In the genomic region with DNA sequence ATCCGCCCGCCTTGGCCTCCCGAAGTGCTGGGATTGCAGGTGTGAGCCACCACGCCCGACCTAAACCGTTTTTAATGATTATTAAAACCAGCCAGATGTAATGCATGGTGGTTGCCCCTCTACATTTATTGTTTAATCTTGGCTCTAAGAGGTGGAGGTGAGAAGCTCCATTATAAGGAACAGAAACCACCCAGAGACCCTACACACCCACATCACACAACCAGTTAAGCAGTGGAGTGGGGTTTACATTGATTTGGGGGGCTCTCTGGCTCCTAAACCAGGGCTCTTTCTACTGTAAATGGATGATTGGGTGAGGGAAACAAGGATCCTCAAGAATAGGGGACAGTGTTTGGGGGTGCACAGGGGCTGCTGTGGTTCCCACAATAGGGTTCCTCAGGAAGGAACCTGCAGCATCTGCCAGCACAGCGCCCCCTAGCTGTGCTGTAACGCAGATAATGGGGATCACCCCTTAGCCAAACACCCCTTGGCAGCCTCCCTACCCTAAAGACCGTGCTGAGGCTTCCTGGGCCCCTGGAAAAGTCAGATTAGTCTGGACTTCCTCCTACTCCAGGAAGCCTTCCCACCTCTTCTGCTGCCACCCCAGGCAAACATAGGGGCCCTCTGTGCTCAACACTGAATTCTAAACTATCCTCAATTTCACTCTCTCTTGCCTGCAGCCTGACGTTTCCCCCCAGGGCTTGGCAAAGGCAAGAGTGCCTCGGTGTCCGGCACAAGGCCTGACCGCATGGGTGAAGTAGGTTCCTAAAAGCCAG, we compare ENCODE assay signal across 1 cellular context.
TF ChIP-seq lines count a peak whose summit lies in the region.

No MANE protein-coding gene starts in this region.

TF ChIP-seq in HepG2, 621 proteins besides CTCF, POLR2A, EP300 and RAD21 (continued from another document):
- TF ChIP-seq ZNF350 (CRISPR knock-in tag; IDR thresholded peaks at IDR 0.05; ENCODE audit: borderline replicate concordance, low read depth) (peak; percentile 22; the same call in 1 of the 2 replicates), NCOA1 (CRISPR knock-in tag; IDR thresholded peaks at IDR 0.05) (no peak), WIZ (CRISPR knock-in tag; IDR thresholded peaks at IDR 0.05) (no peak), JDP2 (CRISPR knock-in tag; IDR thresholded peaks at IDR 0.05; ENCODE audit: borderline replicate concordance) (no peak), DNMT3B (CRISPR knock-in tag; conservative IDR thresholded peaks at IDR 0.05) (no peak), SMC3 (IDR thresholded peaks at IDR 0.05; ENCODE audit: low read length) (peak; percentile 26; the same call in 1 of the 2 replicates), SP4 (CRISPR knock-in tag; IDR thresholded peaks at IDR 0.05) (no peak), ETV6 (CRISPR knock-in tag; conservative IDR thresholded peaks at IDR 0.05) (no peak), ZNF766 (CRISPR knock-in tag; IDR thresholded peaks at IDR 0.05; ENCODE audit: borderline replicate concordance) (no peak), ZNF572 (CRISPR knock-in tag; IDR thresholded peaks at IDR 0.05) (no peak), SP1 (IDR thresholded peaks at IDR 0.05) (no peak), SP1 (CRISPR knock-in tag; IDR thresholded peaks at IDR 0.05) (no peak), MAF1 (CRISPR knock-in tag; IDR thresholded peaks at IDR 0.05; ENCODE audit: borderline replicate concordance) (no peak), ZNF788 (CRISPR knock-in tag; IDR thresholded peaks at IDR 0.05; ENCODE audit: borderline replicate concordance) (peak; percentile 27; the same call in 1 of the 2 replicates), MBNL3 (CRISPR knock-in tag; conservative IDR thresholded peaks at IDR 0.05) (no peak), NFATC3 (CRISPR knock-in tag; IDR thresholded peaks at IDR 0.05) (no peak), TOPORS (CRISPR knock-in tag; IDR thresholded peaks at IDR 0.05) (no peak), KDM5A (IDR thresholded peaks at IDR 0.05; ENCODE audit: borderline replicate concordance, low read length) (no peak), ZKSCAN8 (CRISPR knock-in tag; IDR thresholded peaks at IDR 0.05; ENCODE audit: borderline replicate concordance) (no peak), RBFOX2 (IDR thresholded peaks at IDR 0.05; ENCODE audit: low read depth, low read length) (no peak), GATAD1 (CRISPR knock-in tag; IDR thresholded peaks at IDR 0.05) (no peak), ZSCAN25 (CRISPR knock-in tag; IDR thresholded peaks at IDR 0.05) (no peak), PHF21A (CRISPR knock-in tag; IDR thresholded peaks at IDR 0.05) (no peak), SOX5 (CRISPR knock-in tag; IDR thresholded peaks at IDR 0.05; ENCODE audit: borderline replicate concordance) (no peak), ZBTB7B (CRISPR knock-in tag; IDR thresholded peaks at IDR 0.05) (no peak), ZNF460 (CRISPR knock-in tag; IDR thresholded peaks at IDR 0.05; ENCODE audit: borderline replicate concordance) (peak; percentile 41; the same call in 1 of the 2 replicates), ATAD3A (CRISPR knock-in tag; IDR thresholded peaks at IDR 0.05) (no peak), ZNF432 (CRISPR knock-in tag; IDR thresholded peaks at IDR 0.05; ENCODE audit: borderline replicate concordance) (no peak), MED13 (CRISPR knock-in tag; IDR thresholded peaks at IDR 0.05) (no peak), ZNF230 (CRISPR knock-in tag; IDR thresholded peaks at IDR 0.05) (no peak), KLF16 (CRISPR knock-in tag; IDR thresholded peaks at IDR 0.05) (no peak)
- TF ChIP-seq, protein P1, sequence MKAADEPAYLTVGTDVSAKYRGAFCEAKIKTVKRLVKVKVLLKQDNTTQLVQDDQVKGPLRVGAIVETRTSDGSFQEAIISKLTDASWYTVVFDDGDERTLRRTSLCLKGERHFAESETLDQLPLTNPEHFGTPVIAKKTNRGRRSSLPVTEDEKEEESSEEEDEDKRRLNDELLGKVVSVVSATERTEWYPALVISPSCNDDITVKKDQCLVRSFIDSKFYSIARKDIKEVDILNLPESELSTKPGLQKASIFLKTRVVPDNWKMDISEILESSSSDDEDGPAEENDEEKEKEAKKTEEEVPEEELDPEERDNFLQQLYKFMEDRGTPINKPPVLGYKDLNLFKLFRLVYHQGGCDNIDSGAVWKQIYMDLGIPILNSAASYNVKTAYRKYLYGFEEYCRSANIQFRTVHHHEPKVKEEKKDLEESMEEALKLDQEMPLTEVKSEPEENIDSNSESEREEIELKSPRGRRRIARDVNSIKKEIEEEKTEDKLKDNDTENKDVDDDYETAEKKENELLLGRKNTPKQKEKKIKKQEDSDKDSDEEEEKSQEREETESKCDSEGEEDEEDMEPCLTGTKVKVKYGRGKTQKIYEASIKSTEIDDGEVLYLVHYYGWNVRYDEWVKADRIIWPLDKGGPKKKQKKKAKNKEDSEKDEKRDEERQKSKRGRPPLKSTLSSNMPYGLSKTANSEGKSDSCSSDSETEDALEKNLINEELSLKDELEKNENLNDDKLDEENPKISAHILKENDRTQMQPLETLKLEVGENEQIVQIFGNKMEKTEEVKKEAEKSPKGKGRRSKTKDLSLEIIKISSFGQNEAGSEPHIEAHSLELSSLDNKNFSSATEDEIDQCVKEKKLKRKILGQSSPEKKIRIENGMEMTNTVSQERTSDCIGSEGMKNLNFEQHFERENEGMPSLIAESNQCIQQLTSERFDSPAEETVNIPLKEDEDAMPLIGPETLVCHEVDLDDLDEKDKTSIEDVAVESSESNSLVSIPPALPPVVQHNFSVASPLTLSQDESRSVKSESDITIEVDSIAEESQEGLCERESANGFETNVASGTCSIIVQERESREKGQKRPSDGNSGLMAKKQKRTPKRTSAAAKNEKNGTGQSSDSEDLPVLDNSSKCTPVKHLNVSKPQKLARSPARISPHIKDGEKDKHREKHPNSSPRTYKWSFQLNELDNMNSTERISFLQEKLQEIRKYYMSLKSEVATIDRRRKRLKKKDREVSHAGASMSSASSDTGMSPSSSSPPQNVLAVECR (CRISPR knock-in tag; IDR thresholded peaks at IDR 0.05; ENCODE audit: borderline replicate concordance) = peak; percentile 18; the same call in 1 of the 2 replicates
- TF ChIP-seq, protein P2, sequence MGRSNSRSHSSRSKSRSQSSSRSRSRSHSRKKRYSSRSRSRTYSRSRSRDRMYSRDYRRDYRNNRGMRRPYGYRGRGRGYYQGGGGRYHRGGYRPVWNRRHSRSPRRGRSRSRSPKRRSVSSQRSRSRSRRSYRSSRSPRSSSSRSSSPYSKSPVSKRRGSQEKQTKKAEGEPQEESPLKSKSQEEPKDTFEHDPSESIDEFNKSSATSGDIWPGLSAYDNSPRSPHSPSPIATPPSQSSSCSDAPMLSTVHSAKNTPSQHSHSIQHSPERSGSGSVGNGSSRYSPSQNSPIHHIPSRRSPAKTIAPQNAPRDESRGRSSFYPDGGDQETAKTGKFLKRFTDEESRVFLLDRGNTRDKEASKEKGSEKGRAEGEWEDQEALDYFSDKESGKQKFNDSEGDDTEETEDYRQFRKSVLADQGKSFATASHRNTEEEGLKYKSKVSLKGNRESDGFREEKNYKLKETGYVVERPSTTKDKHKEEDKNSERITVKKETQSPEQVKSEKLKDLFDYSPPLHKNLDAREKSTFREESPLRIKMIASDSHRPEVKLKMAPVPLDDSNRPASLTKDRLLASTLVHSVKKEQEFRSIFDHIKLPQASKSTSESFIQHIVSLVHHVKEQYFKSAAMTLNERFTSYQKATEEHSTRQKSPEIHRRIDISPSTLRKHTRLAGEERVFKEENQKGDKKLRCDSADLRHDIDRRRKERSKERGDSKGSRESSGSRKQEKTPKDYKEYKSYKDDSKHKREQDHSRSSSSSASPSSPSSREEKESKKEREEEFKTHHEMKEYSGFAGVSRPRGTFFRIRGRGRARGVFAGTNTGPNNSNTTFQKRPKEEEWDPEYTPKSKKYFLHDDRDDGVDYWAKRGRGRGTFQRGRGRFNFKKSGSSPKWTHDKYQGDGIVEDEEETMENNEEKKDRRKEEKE (IDR thresholded peaks at IDR 0.05) = no peak
- TF ChIP-seq, protein P3, sequence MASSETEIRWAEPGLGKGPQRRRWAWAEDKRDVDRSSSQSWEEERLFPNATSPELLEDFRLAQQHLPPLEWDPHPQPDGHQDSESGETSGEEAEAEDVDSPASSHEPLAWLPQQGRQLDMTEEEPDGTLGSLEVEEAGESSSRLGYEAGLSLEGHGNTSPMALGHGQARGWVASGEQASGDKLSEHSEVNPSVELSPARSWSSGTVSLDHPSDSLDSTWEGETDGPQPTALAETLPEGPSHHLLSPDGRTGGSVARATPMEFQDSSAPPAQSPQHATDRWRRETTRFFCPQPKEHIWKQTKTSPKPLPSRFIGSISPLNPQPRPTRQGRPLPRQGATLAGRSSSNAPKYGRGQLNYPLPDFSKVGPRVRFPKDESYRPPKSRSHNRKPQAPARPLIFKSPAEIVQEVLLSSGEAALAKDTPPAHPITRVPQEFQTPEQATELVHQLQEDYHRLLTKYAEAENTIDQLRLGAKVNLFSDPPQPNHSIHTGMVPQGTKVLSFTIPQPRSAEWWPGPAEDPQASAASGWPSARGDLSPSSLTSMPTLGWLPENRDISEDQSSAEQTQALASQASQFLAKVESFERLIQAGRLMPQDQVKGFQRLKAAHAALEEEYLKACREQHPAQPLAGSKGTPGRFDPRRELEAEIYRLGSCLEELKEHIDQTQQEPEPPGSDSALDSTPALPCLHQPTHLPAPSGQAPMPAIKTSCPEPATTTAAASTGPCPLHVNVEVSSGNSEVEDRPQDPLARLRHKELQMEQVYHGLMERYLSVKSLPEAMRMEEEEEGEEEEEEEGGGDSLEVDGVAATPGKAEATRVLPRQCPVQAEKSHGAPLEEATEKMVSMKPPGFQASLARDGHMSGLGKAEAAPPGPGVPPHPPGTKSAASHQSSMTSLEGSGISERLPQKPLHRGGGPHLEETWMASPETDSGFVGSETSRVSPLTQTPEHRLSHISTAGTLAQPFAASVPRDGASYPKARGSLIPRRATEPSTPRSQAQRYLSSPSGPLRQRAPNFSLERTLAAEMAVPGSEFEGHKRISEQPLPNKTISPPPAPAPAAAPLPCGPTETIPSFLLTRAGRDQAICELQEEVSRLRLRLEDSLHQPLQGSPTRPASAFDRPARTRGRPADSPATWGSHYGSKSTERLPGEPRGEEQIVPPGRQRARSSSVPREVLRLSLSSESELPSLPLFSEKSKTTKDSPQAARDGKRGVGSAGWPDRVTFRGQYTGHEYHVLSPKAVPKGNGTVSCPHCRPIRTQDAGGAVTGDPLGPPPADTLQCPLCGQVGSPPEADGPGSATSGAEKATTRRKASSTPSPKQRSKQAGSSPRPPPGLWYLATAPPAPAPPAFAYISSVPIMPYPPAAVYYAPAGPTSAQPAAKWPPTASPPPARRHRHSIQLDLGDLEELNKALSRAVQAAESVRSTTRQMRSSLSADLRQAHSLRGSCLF (CRISPR knock-in tag; IDR thresholded peaks at IDR 0.05; ENCODE audit: borderline replicate concordance) = no peak
- TF ChIP-seq, protein P4, sequence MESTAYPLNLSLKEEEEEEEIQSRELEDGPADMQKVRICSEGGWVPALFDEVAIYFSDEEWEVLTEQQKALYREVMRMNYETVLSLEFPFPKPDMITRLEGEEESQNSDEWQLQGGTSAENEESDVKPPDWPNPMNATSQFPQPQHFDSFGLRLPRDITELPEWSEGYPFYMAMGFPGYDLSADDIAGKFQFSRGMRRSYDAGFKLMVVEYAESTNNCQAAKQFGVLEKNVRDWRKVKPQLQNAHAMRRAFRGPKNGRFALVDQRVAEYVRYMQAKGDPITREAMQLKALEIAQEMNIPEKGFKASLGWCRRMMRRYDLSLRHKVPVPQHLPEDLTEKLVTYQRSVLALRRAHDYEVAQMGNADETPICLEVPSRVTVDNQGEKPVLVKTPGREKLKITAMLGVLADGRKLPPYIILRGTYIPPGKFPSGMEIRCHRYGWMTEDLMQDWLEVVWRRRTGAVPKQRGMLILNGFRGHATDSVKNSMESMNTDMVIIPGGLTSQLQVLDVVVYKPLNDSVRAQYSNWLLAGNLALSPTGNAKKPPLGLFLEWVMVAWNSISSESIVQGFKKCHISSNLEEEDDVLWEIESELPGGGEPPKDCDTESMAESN (CRISPR knock-in tag; conservative IDR thresholded peaks at IDR 0.05) = no peak
TF ChIP-seq in HepG2: peak in this region for 12.
